ENCODE assay signal across 1 cellular context in the genomic region with DNA sequence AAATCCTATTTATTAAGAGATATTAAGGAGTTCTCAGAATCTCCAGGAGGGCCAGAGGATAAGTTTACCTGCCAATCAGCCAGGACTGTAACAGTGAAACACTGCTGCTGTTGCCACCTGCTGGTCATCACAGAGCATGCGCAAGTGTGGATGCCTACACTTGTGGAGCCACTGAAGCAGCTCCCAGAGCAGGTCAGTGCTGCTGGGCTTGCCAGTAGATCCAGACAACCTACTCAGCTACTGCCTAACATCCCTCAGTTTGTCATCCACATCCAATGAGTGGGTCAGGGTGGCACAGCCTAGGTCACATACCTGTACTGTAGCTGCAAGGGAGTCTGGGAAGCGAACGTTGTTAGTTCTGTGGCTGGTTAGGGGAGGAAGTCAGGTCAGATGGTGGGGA.
TF ChIP-seq lines count a peak whose summit lies in the region.

No MANE protein-coding gene starts in this region.

TF ChIP-seq in HepG2, 621 proteins besides CTCF, POLR2A, EP300 and RAD21 (continued from another document and continues in another):
- peak; percentile 53 to 74; a peak in 3 of 4 replicates for TF ChIP-seq HMGXB4 (CRISPR knock-in tag; IDR thresholded peaks at IDR 0.05; ENCODE audit: borderline replicate concordance in 1 of 2, low read depth in 1 of 2)
- TF ChIP-seq, protein P1, sequence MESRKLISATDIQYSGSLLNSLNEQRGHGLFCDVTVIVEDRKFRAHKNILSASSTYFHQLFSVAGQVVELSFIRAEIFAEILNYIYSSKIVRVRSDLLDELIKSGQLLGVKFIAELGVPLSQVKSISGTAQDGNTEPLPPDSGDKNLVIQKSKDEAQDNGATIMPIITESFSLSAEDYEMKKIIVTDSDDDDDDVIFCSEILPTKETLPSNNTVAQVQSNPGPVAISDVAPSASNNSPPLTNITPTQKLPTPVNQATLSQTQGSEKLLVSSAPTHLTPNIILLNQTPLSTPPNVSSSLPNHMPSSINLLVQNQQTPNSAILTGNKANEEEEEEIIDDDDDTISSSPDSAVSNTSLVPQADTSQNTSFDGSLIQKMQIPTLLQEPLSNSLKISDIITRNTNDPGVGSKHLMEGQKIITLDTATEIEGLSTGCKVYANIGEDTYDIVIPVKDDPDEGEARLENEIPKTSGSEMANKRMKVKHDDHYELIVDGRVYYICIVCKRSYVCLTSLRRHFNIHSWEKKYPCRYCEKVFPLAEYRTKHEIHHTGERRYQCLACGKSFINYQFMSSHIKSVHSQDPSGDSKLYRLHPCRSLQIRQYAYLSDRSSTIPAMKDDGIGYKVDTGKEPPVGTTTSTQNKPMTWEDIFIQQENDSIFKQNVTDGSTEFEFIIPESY (CRISPR knock-in tag; IDR thresholded peaks at IDR 0.05), result peak; percentile 85
- no peak for TF ChIP-seq HDAC1 (CRISPR knock-in tag; IDR thresholded peaks at IDR 0.05)
- peak; percentile 81; the same call in 1 of the 2 replicates for TF ChIP-seq DNMT1 (CRISPR knock-in tag; IDR thresholded peaks at IDR 0.05)
- peak; percentile 40; the same call in 1 of the 2 replicates for TF ChIP-seq HOXA3 (CRISPR knock-in tag; IDR thresholded peaks at IDR 0.05)
- TF ChIP-seq LCORL (IDR thresholded peaks at IDR 0.05), result no peak
- no peak for TF ChIP-seq LCORL (CRISPR knock-in tag; IDR thresholded peaks at IDR 0.05)
- peak; percentile 87 for TF ChIP-seq RBM22 (optimal IDR thresholded peaks at IDR 0.05; ENCODE audit: low read length)
- TF ChIP-seq ZNF292 (CRISPR knock-in tag; IDR thresholded peaks at IDR 0.05; ENCODE audit: borderline replicate concordance, low read depth), result peak; percentile 38; the same call in 1 of the 2 replicates
- TF ChIP-seq THAP7 (CRISPR knock-in tag; IDR thresholded peaks at IDR 0.05), result no peak
- no peak for TF ChIP-seq ZBTB4 (CRISPR knock-in tag; IDR thresholded peaks at IDR 0.05; ENCODE audit: borderline replicate concordance)
- 0 out of 2 replicates have a peak, but pooled peaks have one; percentile 24 for TF ChIP-seq FOXO1 (CRISPR knock-in tag; IDR thresholded peaks at IDR 0.05)
- TF ChIP-seq MED1 (CRISPR knock-in tag; IDR thresholded peaks at IDR 0.05), result peak; percentile 43; the same call in 1 of the 2 replicates
- TF ChIP-seq, protein P2, sequence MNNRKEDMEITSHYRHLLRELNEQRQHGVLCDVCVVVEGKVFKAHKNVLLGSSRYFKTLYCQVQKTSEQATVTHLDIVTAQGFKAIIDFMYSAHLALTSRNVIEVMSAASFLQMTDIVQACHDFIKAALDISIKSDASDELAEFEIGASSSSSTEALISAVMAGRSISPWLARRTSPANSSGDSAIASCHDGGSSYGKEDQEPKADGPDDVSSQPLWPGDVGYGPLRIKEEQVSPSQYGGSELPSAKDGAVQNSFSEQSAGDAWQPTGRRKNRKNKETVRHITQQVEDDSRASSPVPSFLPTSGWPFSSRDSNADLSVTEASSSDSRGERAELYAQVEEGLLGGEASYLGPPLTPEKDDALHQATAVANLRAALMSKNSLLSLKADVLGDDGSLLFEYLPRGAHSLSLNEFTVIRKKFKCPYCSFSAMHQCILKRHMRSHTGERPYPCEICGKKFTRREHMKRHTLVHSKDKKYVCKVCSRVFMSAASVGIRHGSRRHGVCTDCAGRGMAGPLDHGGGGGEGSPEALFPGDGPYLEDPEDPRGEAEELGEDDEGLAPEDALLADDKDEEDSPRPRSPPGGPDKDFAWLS (CRISPR knock-in tag; IDR thresholded peaks at IDR 0.05; ENCODE audit: borderline replicate concordance), result no peak
- TF ChIP-seq, protein P3, sequence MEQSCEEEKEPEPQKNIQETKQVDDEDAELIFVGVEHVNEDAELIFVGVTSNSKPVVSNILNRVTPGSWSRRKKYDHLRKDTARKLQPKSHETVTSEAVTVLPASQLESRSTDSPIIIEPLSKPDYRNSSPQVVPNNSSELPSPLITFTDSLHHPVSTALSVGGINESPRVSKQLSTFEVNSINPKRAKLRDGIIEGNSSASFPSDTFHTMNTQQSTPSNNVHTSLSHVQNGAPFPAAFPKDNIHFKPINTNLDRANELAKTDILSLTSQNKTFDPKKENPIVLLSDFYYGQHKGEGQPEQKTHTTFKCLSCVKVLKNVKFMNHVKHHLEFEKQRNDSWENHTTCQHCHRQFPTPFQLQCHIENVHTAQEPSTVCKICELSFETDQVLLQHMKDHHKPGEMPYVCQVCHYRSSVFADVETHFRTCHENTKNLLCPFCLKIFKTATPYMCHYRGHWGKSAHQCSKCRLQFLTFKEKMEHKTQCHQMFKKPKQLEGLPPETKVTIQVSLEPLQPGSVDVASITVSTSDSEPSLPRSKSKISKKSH (CRISPR knock-in tag; IDR thresholded peaks at IDR 0.05; ENCODE audit: borderline replicate concordance), result peak; percentile 79; the same call in 1 of the 2 replicates
- TF ChIP-seq HNF1A (IDR thresholded peaks at IDR 0.05; ENCODE audit: low read depth), result no peak
- peak; percentile 41; the same call in 1 of the 2 replicates for TF ChIP-seq HNF1A (CRISPR knock-in tag; IDR thresholded peaks at IDR 0.05; ENCODE audit: borderline replicate concordance)
- TF ChIP-seq SPEN (CRISPR knock-in tag; IDR thresholded peaks at IDR 0.05; ENCODE audit: low read depth), result peak; percentile 16; the same call in 1 of the 2 replicates
- no peak for TF ChIP-seq NR1H2 (CRISPR knock-in tag; IDR thresholded peaks at IDR 0.05; ENCODE audit: borderline replicate concordance, low read depth)
- TF ChIP-seq ZNF777 (CRISPR knock-in tag; IDR thresholded peaks at IDR 0.05), result no peak
- peak; percentile 69; the same call in 1 of the 2 replicates for TF ChIP-seq ZMYM2 (CRISPR knock-in tag; IDR thresholded peaks at IDR 0.05)
- TF ChIP-seq UBTF (CRISPR knock-in tag; IDR thresholded peaks at IDR 0.05), result peak; percentile 34; the same call in 1 of the 2 replicates
- no peak for TF ChIP-seq ZNF556 (CRISPR knock-in tag; IDR thresholded peaks at IDR 0.05; ENCODE audit: borderline replicate concordance)
- peak; percentile 54 for TF ChIP-seq ZNF781 (CRISPR knock-in tag; IDR thresholded peaks at IDR 0.05; ENCODE audit: borderline replicate concordance, not compliant biosample characterization)
- TF ChIP-seq, protein P4, sequence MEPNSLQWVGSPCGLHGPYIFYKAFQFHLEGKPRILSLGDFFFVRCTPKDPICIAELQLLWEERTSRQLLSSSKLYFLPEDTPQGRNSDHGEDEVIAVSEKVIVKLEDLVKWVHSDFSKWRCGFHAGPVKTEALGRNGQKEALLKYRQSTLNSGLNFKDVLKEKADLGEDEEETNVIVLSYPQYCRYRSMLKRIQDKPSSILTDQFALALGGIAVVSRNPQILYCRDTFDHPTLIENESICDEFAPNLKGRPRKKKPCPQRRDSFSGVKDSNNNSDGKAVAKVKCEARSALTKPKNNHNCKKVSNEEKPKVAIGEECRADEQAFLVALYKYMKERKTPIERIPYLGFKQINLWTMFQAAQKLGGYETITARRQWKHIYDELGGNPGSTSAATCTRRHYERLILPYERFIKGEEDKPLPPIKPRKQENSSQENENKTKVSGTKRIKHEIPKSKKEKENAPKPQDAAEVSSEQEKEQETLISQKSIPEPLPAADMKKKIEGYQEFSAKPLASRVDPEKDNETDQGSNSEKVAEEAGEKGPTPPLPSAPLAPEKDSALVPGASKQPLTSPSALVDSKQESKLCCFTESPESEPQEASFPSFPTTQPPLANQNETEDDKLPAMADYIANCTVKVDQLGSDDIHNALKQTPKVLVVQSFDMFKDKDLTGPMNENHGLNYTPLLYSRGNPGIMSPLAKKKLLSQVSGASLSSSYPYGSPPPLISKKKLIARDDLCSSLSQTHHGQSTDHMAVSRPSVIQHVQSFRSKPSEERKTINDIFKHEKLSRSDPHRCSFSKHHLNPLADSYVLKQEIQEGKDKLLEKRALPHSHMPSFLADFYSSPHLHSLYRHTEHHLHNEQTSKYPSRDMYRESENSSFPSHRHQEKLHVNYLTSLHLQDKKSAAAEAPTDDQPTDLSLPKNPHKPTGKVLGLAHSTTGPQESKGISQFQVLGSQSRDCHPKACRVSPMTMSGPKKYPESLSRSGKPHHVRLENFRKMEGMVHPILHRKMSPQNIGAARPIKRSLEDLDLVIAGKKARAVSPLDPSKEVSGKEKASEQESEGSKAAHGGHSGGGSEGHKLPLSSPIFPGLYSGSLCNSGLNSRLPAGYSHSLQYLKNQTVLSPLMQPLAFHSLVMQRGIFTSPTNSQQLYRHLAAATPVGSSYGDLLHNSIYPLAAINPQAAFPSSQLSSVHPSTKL (CRISPR knock-in tag; IDR thresholded peaks at IDR 0.05), result peak; percentile 33; the same call in 1 of the 2 replicates
- peak; percentile 29; the same call in 1 of the 2 replicates for TF ChIP-seq ZNF598 (CRISPR knock-in tag; IDR thresholded peaks at IDR 0.05; ENCODE audit: borderline replicate concordance)
